14 cellular contexts compared by ENCODE assay signal in genomic region chr4:164734476-164734875, GRCh38. TPM values are rescaled to one million over a fixed set of nuclear protein-coding genes. Genes with fewer than 3 reads are reported as not detected.
DNase-seq lines count a peak whose midpoint lies in the region; ATAC-seq and TF ChIP-seq lines count a peak whose summit lies in the region.
"Had no signal": no experiment of that assay in that cellular context is flagged by ENCODE, and none has a peak within 500 bp of the region (broad histone marks: within the 10 kb centered on the region; RNA-seq: fewer than 3 reads in every experiment).

No MANE protein-coding gene starts in this region.

- H4K91ac ChIP-seq in neuronal stem cell (ENCODE audit: low read depth, low read length, poor library complexity): no peak overlapping the region

- H3K9me3 ChIP-seq in Loucy (ENCODE audit: insufficient read depth, low read depth, low read length) (no peaks in the 10 kb centered on the region), neuronal stem cell (replicated peaks in 1 of 2; ENCODE audit: control insufficient read depth in 2 of 2, insufficient read depth in 1 of 2, low read depth in 1 of 2, low read length in 2 of 2) (no peaks in the 10 kb centered on the region)
- H3K9me3 ChIP-seq: adrenal gland, right atrium auricular region had no signal

- H3K4ac ChIP-seq in neuronal stem cell (ENCODE audit: low read length): no peak overlapping the region

- no peak overlapping the region for H3K23ac ChIP-seq in neuronal stem cell (ENCODE audit: low read depth, low read length, poor library complexity)

- no peak overlapping the region for H2AK5ac ChIP-seq in neuronal stem cell (ENCODE audit: low read depth, low read length)

- H3K79me1 ChIP-seq in neuronal stem cell (ENCODE audit: low read depth, low read length): no peaks in the 10 kb centered on the region

- H2BK12ac ChIP-seq in neuronal stem cell (ENCODE audit: low read length): no peak overlapping the region

- no peaks in the 10 kb centered on the region for H3K79me2 ChIP-seq in Loucy (ENCODE audit: insufficient read depth, low read length)

- H3K4me1 ChIP-seq in Loucy (ENCODE audit: insufficient read depth, low read length, poor library complexity, severe bottlenecking): no peaks in the 10 kb centered on the region
- no peaks in the 10 kb centered on the region for H3K4me1 ChIP-seq in neuronal stem cell (ENCODE audit: control insufficient read depth in 2 of 2, insufficient read depth in 1 of 2, low read depth in 1 of 2, low read length in 2 of 2)
- H3K4me1 ChIP-seq: adrenal gland, right atrium auricular region had no signal

- H3K27me3 ChIP-seq in Loucy (ENCODE audit: insufficient read depth, low read length, poor library complexity, severe bottlenecking): no peaks in the 10 kb centered on the region
- no peaks in the 10 kb centered on the region for H3K27me3 ChIP-seq in neuronal stem cell (ENCODE audit: control insufficient read depth in 3 of 3, insufficient read depth in 3 of 3, low read depth in 1 of 3, low read length in 3 of 3)
- H3K27me3 ChIP-seq: adrenal gland, right atrium auricular region had no signal

- no peak overlapping the region for H4K8ac ChIP-seq in neuronal stem cell (ENCODE audit: low read depth, low read length)

- H3K36me3 ChIP-seq in Loucy (ENCODE audit: insufficient read depth, low read length) (no peaks in the 10 kb centered on the region), neuronal stem cell (replicated peaks in 1 of 2; ENCODE audit: control insufficient read depth in 2 of 2, insufficient read depth in 2 of 2, low read length in 2 of 2) (no peaks in the 10 kb centered on the region)
- H3K36me3 ChIP-seq: adrenal gland, right atrium auricular region had no signal

- no peak overlapping the region for H3K18ac ChIP-seq in neuronal stem cell (ENCODE audit: low read length)

- no peak for TF ChIP-seq CTCF in Loucy (conservative IDR thresholded peaks at IDR 0.05; ENCODE audit: low read length)

- H3F3A ChIP-seq in Loucy (ENCODE audit: low read depth): no peaks in the 10 kb centered on the region

- H2BK15ac ChIP-seq in neuronal stem cell (ENCODE audit: low read length): no peak overlapping the region

- no peak overlapping the region for H3K27ac ChIP-seq in neuronal stem cell (replicated peaks; ENCODE audit: low read length)
- H3K27ac ChIP-seq: adrenal gland, right atrium auricular region had no signal

- DNase-seq in NCI-H2227 (lab: John Stamatoyannopoulos, UW; ENCODE audit: unreplicated experiment) (peak; percentile 3), NCI-H2227 treated with DMSO at 0.1 percent for 48 hours (lab: John Stamatoyannopoulos, UW) (no peak), neuronal stem cell (ENCODE audit: low spot score) (no peak), NCI-H748 treated with DMSO at 0.1 percent for 48 hours (lab: John Stamatoyannopoulos, UW) (no peak)
- DNase-seq in stimulated activated CD4-positive, alpha-beta T cell treated with anti-CD3 and anti-CD28 coated beads, Interleukin-4, amount 100 ng/mL, for 4 hours: no peak
- DNase-seq in activated naive CD4-positive, alpha-beta T cell treated with Interleukin-2 at 50 U/mL for 16 hours: no peak
- DNase-seq: adrenal gland, cortex of kidney, DMS53, NCI-H1048, NCI-H69 had no signal

- no peak overlapping the region for H3K14ac ChIP-seq in neuronal stem cell (ENCODE audit: low read length)

- peak; percentile 47 for ATAC-seq in HG02678 (IDR thresholded peaks at IDR 0.05; ENCODE audit: unreplicated experiment)

- H3K4me3 ChIP-seq in Loucy (ENCODE audit: low read length, poor library complexity, severe bottlenecking) (no peak overlapping the region), neuronal stem cell (ENCODE audit: low read length in 2 of 2) (no peak overlapping the region)
- H3K4me3 ChIP-seq: adrenal gland, right atrium auricular region had no signal

- H3K4me2 ChIP-seq in Loucy (ENCODE audit: low read depth, low read length, poor library complexity, severe bottlenecking): no peak overlapping the region
- no peak overlapping the region for H3K4me2 ChIP-seq in neuronal stem cell (ENCODE audit: insufficient read depth, low read length, poor library complexity, severe bottlenecking)

- no CpG with 5 or more reads among the region's 7 CpGs for WGBS in neuronal stem cell (ENCODE audit: extremely low coverage in 2 of 2, insufficient read length in 2 of 2, insufficient replicate concordance in 1 of 2), 2 donors

- H3K9ac ChIP-seq in Loucy (ENCODE audit: low read depth, low read length, poor library complexity, severe bottlenecking) (no peak overlapping the region), neuronal stem cell (ENCODE audit: low read depth, low read length, poor library complexity) (no peak overlapping the region)

- H2BK120ac ChIP-seq in neuronal stem cell (ENCODE audit: low read depth, low read length): no peak overlapping the region

- H4K20me1 ChIP-seq in Loucy (ENCODE audit: insufficient read depth, low read length, poor library complexity, severe bottlenecking): no peaks in the 10 kb centered on the region

- H2BK5ac ChIP-seq in neuronal stem cell (ENCODE audit: low read length): no peak overlapping the region

- H2AFZ ChIP-seq in Loucy (ENCODE audit: low read length) (peak overlapping the region; percentile 31; the same call in 1 of the 2 replicates), neuronal stem cell (ENCODE audit: low read length) (peak overlapping the region; percentile 21)

- H3K9me2 ChIP-seq in Loucy (replicated peaks; ENCODE audit: low read depth, low read length): no peaks in the 10 kb centered on the region

RNA-seq across cellular contexts. Expression of gene SMIM31, which starts 19.5 kb away (rescaled TPM):
- polyA plus RNA-seq in neuronal stem cell (2013, experiment 1 of 2): not detected
- not detected for polyA plus RNA-seq in neuronal stem cell (2013, experiment 2 of 2)
- polyA plus RNA-seq: adrenal gland had no signal
